21 cellular contexts compared by ENCODE assay signal in genomic region chr9:4389755-4390154, GRCh38.
A peak's percentile ranks its signal among the peaks of the same experiment; 100 is the strongest.
DNase-seq lines count a peak whose midpoint lies in the region; ATAC-seq and TF ChIP-seq lines count a peak whose summit lies in the region.
"Had no signal": no experiment of that assay in that cellular context is flagged by ENCODE, and none has a peak within 500 bp of the region (broad histone marks: within the 10 kb centered on the region; RNA-seq: fewer than 3 reads in every experiment).

No MANE protein-coding gene starts in this region.

- no peak overlapping the region for H3K9ac ChIP-seq in adipocyte (ENCODE audit: low read length)
- H3K9ac ChIP-seq: BLaER1 treated with 17β-estradiol and CSF1 and Interleukin-3, amounts not matched to agents 10 nM and 100 nM had no signal

- no peak for ATAC-seq in GM18861 (IDR thresholded peaks at IDR 0.05; ENCODE audit: unreplicated experiment)
- ATAC-seq: A549, GM12878, GM23338 had no signal

- H3K27me3 ChIP-seq in adipocyte (replicated peaks; ENCODE audit: control insufficient read depth, insufficient read depth, low read length) = no peaks in the 10 kb centered on the region
- H3K27me3 ChIP-seq: BLaER1 treated with 17β-estradiol and CSF1 and Interleukin-3, amounts not matched to agents 10 nM and 100 nM had no signal

- no peaks in the 10 kb centered on the region for H3K4me1 ChIP-seq in adipocyte (ENCODE audit: control insufficient read depth, insufficient read depth, low read length)
- H3K4me1 ChIP-seq: A549; BE2C; BLaER1 treated with 17β-estradiol and CSF1 and Interleukin-3, amounts not matched to agents 10 nM and 100 nM; HAP-1 had no signal

- no peak overlapping the region for H3K4me3 ChIP-seq in adipocyte (ENCODE audit: low read length)
- H3K4me3 ChIP-seq in fibroblast of pulmonary artery (replicated peaks; ENCODE audit: low read depth, low read length) = no peak overlapping the region
- H3K4me3 ChIP-seq: A549; BLaER1 treated with 17β-estradiol and CSF1 and Interleukin-3, amounts not matched to agents 10 nM and 100 nM; GM12878; GM23338; HAP-1 had no signal

- DNase-seq in EL (peak; percentile 21), adipocyte (ENCODE audit: low read depth) (peak; percentile 10), fibroblast of pulmonary artery (ENCODE audit: low read depth) (peak; percentile 45), non-pigmented ciliary epithelial cell (ENCODE audit: low read depth) (peak; percentile 6), NOMO-1 (lab: John Stamatoyannopoulos, UW; ENCODE audit: unreplicated experiment in 2 of 2) (no peak), NCI-H146 treated with DMSO at 0.1 percent for 48 hours (lab: John Stamatoyannopoulos, UW; ENCODE audit: unreplicated experiment) (no peak)
- DNase-seq: 8988T; ACHN; AML-193; BE2C; CD4-positive, alpha-beta T cell; CD8-positive, alpha-beta memory T cell; DMS 273 treated with DMSO at 0.1 percent for 48 hours; DMS79; HFFc6 had no signal

- H3K36me3 ChIP-seq in adipocyte (ENCODE audit: control insufficient read depth, insufficient read depth, low read length, severe bottlenecking) = no peaks in the 10 kb centered on the region
- H3K36me3 ChIP-seq: BE2C; BLaER1 treated with 17β-estradiol and CSF1 and Interleukin-3, amounts not matched to agents 10 nM and 100 nM; HAP-1 had no signal

- H3K9me3 ChIP-seq in adipocyte (ENCODE audit: control insufficient read depth, low read length) = no peaks in the 10 kb centered on the region
- H3K9me3 ChIP-seq: A549; BE2C; BLaER1 treated with 17β-estradiol and CSF1 and Interleukin-3, amounts not matched to agents 10 nM and 100 nM; HAP-1 had no signal

- TF ChIP-seq CTCF in fibroblast of pulmonary artery (IDR thresholded peaks at IDR 0.05; ENCODE audit: low read length, missing control alignments) = no peak

Comparison
In these comparisons a context has a peak if more than half of its experiments do, and no peak if none do; other contexts are left out.
1. DNase-seq: peak in EL (single experiment), adipocyte (single experiment), fibroblast of pulmonary artery (single experiment) and non-pigmented ciliary epithelial cell (single experiment); none in NOMO-1 (0 of 2) and NCI-H146 treated with DMSO at 0.1 percent for 48 hours (single experiment).